ENCODE assay signal across 8 cellular contexts in genomic region chr6:29627762-29628418, GRCh38. TPM values are rescaled to one million over a fixed set of nuclear protein-coding genes. Genes with fewer than 3 reads are reported as not detected.
DNase-seq lines count a peak whose midpoint lies in the region; ATAC-seq and TF ChIP-seq lines count a peak whose summit lies in the region.

No MANE protein-coding gene starts in this region.

- DNase-seq in SIG-M5 treated with dmso at 0.1 percent for 504 hours (lab: John Stamatoyannopoulos, UW; ENCODE audit: unreplicated experiment) (peak; percentile 61), SIG-M5 (lab: John Stamatoyannopoulos, UW) (no peak), RWPE1 (ENCODE audit: low spot score) (peak; percentile 48), foreskin fibroblast (peak; percentile 89 to 94), superior temporal gyrus (ENCODE audit: extremely low spot score) (peak; percentile 42)
- peak; percentile 51 for DNase-seq in activated naive CD4-positive, alpha-beta T cell treated with Interleukin-2 at 50 U/mL for 16 hours
- no peak for DNase-seq in natural killer cell treated with Interleukin-12 subunit alpha and Interleukin-12 subunit beta and Interleukin-15 and Interleukin-18, amount 100 ng/mL, for 72 hours (ENCODE audit: low spot score)

- peak overlapping the region; percentile 68 for H3K27ac ChIP-seq in RWPE1

- no peak overlapping the region for H3K27ac Mint-ChIP-seq in natural killer cell treated with Interleukin-12 subunit alpha and Interleukin-12 subunit beta and Interleukin-15 and Interleukin-18, amount 100 ng/mL, for 72 hours

- H3K4me3 ChIP-seq in foreskin fibroblast (ENCODE audit: low read depth in 1 of 2, low read length in 2 of 2) = peak overlapping the region; percentile 70 to 74

- H3K27me3 Mint-ChIP-seq in natural killer cell treated with Interleukin-12 subunit alpha and Interleukin-12 subunit beta and Interleukin-15 and Interleukin-18, amount 100 ng/mL, for 72 hours = peaks cover 50% of the 10 kb centered on the region in 2 donors

- ATAC-seq in natural killer cell treated with Interleukin-12 subunit alpha and Interleukin-12 subunit beta and Interleukin-15 and Interleukin-18, amount 100 ng/mL, for 72 hours = peak; percentile 22 to 61
- ATAC-seq in HG03571 (IDR thresholded peaks at IDR 0.05; ENCODE audit: unreplicated experiment) = no peak

- H3K4me3 Mint-ChIP-seq in natural killer cell treated with Interleukin-12 subunit alpha and Interleukin-12 subunit beta and Interleukin-15 and Interleukin-18, amount 100 ng/mL, for 72 hours = peak overlapping the region; percentile 89

- no peak for TF ChIP-seq CTCF in RWPE1 (conservative IDR thresholded peaks at IDR 0.05; ENCODE audit: low read depth)
- no peak for TF ChIP-seq CTCF in foreskin fibroblast (IDR thresholded peaks at IDR 0.05; ENCODE audit: low read depth, low read length)

- H3K36me3 Mint-ChIP-seq in natural killer cell treated with Interleukin-12 subunit alpha and Interleukin-12 subunit beta and Interleukin-15 and Interleukin-18, amount 100 ng/mL, for 72 hours = no peaks in the 10 kb centered on the region

- POLR2A ChIA-PET in RWPE1 (lab: Yijun Ruan, JAX; ENCODE audit: low non-redundant PET) = no interaction called here

- CTCF ChIA-PET in RWPE1 (lab: Yijun Ruan, JAX) = interaction anchor here (0.6 to 1.4 kb wide), 6 partner anchors 24 to 706 kb away, joined by 3 to 6 read pairs (median 4); no protein-coding TSS in a partner anchor

- peaks cover 20 to 32% of the 10 kb centered on the region in 2 donors for H3K4me1 Mint-ChIP-seq in natural killer cell treated with Interleukin-12 subunit alpha and Interleukin-12 subunit beta and Interleukin-15 and Interleukin-18, amount 100 ng/mL, for 72 hours (ENCODE audit: low read depth in 2 of 2)

- no peaks in the 10 kb centered on the region for H3K9me3 Mint-ChIP-seq in natural killer cell treated with Interleukin-12 subunit alpha and Interleukin-12 subunit beta and Interleukin-15 and Interleukin-18, amount 100 ng/mL, for 72 hours

RNA-seq across cellular contexts. Expression of gene GABBR1, which starts 5.1 kb away (rescaled TPM):
- total RNA-seq in natural killer cell treated with Interleukin-12 subunit alpha and Interleukin-12 subunit beta and Interleukin-15 and Interleukin-18, amount 100 ng/mL, for 72 hours = 10 to 100 TPM in 1 of 2 donors, 1 to 10 TPM in 1; 3.0 to 15.2 TPM

RNA-seq across cellular contexts. Expression of gene MOG, which starts 29.0 kb away (rescaled TPM):
- total RNA-seq in natural killer cell treated with Interleukin-12 subunit alpha and Interleukin-12 subunit beta and Interleukin-15 and Interleukin-18, amount 100 ng/mL, for 72 hours = not detected

RNA-seq across cellular contexts. Expression of gene OR2H2, which starts 43.0 kb away (rescaled TPM):
- total RNA-seq in natural killer cell treated with Interleukin-12 subunit alpha and Interleukin-12 subunit beta and Interleukin-15 and Interleukin-18, amount 100 ng/mL, for 72 hours = not detected

RNA-seq across cellular contexts. Expression of gene ZFP57, which starts 53.1 kb away (rescaled TPM):
- 1 to 10 TPM; 5.2 to 9.0 TPM for total RNA-seq in natural killer cell treated with Interleukin-12 subunit alpha and Interleukin-12 subunit beta and Interleukin-15 and Interleukin-18, amount 100 ng/mL, for 72 hours

Comparison
In these comparisons a context has a peak if more than half of its experiments do, and no peak if none do; other contexts are left out.
1. DNase-seq: peak in SIG-M5 treated with dmso at 0.1 percent for 504 hours (single experiment), RWPE1 (single experiment), activated naive CD4-positive, alpha-beta T cell treated with Interleukin-2 at 50 U/mL for 16 hours (single experiment), foreskin fibroblast (2 of 2) and superior temporal gyrus (single experiment); none in SIG-M5 (single experiment) and natural killer cell treated with Interleukin-12 subunit alpha and Interleukin-12 subunit beta and Interleukin-15 and Interleukin-18, amount 100 ng/mL, for 72 hours (single experiment).